8 cellular contexts compared by ENCODE assay signal in genomic region chr17:15562613-15563374, GRCh38. TPM values are rescaled to one million over a fixed set of nuclear protein-coding genes. Genes with fewer than 3 reads are reported as not detected.
DNase-seq lines count a peak whose midpoint lies in the region; ATAC-seq and TF ChIP-seq lines count a peak whose summit lies in the region.
"Not testable (repeated sequence)": the region's sequence is repeated elsewhere in the genome, so short reads cannot be mapped to it uniquely, and the experiment has no call there.

No MANE protein-coding gene starts in this region.

- ATAC-seq in GM18868 (IDR thresholded peaks at IDR 0.05; ENCODE audit: unreplicated experiment) (peak; percentile 43), HG02642 (IDR thresholded peaks at IDR 0.05; ENCODE audit: poor library complexity, unreplicated experiment) (peak; percentile 50)
- peak; percentile 59 for ATAC-seq in activated CD4-positive, alpha-beta T cell treated with anti-CD3 and anti-CD28 coated beads for 36 hours

- H3K36me3 ChIP-seq in MG63; iPS-15b (ENCODE audit: control insufficient read depth, insufficient read depth, low read length); osteoblast (ENCODE audit: insufficient read depth, low read length); urinary bladder (ENCODE audit: insufficient read depth): not testable (repeated sequence)

- peak overlapping the region; percentile 63 for H3K4me2 ChIP-seq in osteoblast (ENCODE audit: insufficient read depth, low read length)

- peak overlapping the region; percentile 51 for H2AFZ ChIP-seq in osteoblast (ENCODE audit: low read length)

- not testable (repeated sequence) for H3K27me3 Mint-ChIP-seq in activated CD4-positive, alpha-beta T cell treated with anti-CD3 and anti-CD28 coated beads for 36 hours; dendritic cell treated with granulocyte-macrophage colony-stimulating factor and Interleukin-4, amounts not matched to agents 40 ng/mL and 50 ng/mL, for 4 days

- not testable (repeated sequence) for H3K27ac Mint-ChIP-seq in activated CD4-positive, alpha-beta T cell treated with anti-CD3 and anti-CD28 coated beads for 36 hours
- peak overlapping the region; percentile 71 for H3K27ac Mint-ChIP-seq in dendritic cell treated with granulocyte-macrophage colony-stimulating factor and Interleukin-4, amounts not matched to agents 40 ng/mL and 50 ng/mL, for 4 days

- H3K4me1 Mint-ChIP-seq in activated CD4-positive, alpha-beta T cell treated with anti-CD3 and anti-CD28 coated beads for 36 hours = peaks cover 16% of the 10 kb centered on the region
- H3K4me1 Mint-ChIP-seq in dendritic cell treated with granulocyte-macrophage colony-stimulating factor and Interleukin-4, amounts not matched to agents 40 ng/mL and 50 ng/mL, for 4 days (ENCODE audit: low read depth) = not testable (repeated sequence)

- DNase-seq in MG63; activated CD4-positive, alpha-beta T cell treated with anti-CD3 and anti-CD28 coated beads for 36 hours; osteoblast (ENCODE audit: insufficient read length, low spot score, missing footprints): not testable (repeated sequence)

- not testable (repeated sequence) for H3K4me1 ChIP-seq in iPS-15b (ENCODE audit: control insufficient read depth, insufficient read depth, low read length); osteoblast (ENCODE audit: insufficient read depth, low read length); urinary bladder (ENCODE audit: insufficient read depth)

- peak overlapping the region; percentile 65 for H3K9ac ChIP-seq in iPS-15b (ENCODE audit: low read depth, low read length)

- not testable (repeated sequence) for H3K9me3 ChIP-seq in MG63; iPS-15b (ENCODE audit: control insufficient read depth, insufficient read depth, low read length); osteoblast (ENCODE audit: low read depth, low read length)

- H3K9me3 Mint-ChIP-seq in activated CD4-positive, alpha-beta T cell treated with anti-CD3 and anti-CD28 coated beads for 36 hours (ENCODE audit: low read depth); dendritic cell treated with granulocyte-macrophage colony-stimulating factor and Interleukin-4, amounts not matched to agents 40 ng/mL and 50 ng/mL, for 4 days: not testable (repeated sequence)

- not testable (repeated sequence) for TF ChIP-seq CTCF in osteoblast (IDR thresholded peaks at IDR 0.05; ENCODE audit: extremely low read depth, low read depth, low read length)

- peak overlapping the region; percentile 62 for H3K4me3 ChIP-seq in MG63
- H3K4me3 ChIP-seq in iPS-15b (ENCODE audit: low read depth, low read length) = peak overlapping the region; percentile 48
- H3K4me3 ChIP-seq in osteoblast (ENCODE audit: insufficient read depth, low read length) = peak overlapping the region; percentile 79
- peak overlapping the region; percentile 57 for H3K4me3 ChIP-seq in urinary bladder (ENCODE audit: low read depth, low read length)

- H3K36me3 Mint-ChIP-seq in activated CD4-positive, alpha-beta T cell treated with anti-CD3 and anti-CD28 coated beads for 36 hours (ENCODE audit: low read depth); dendritic cell treated with granulocyte-macrophage colony-stimulating factor and Interleukin-4, amounts not matched to agents 40 ng/mL and 50 ng/mL, for 4 days (ENCODE audit: low read depth): not testable (repeated sequence)

- H3K79me2 ChIP-seq in osteoblast (ENCODE audit: insufficient read depth, low read length) = peaks cover 18% of the 10 kb centered on the region

- intact Hi-C loops in activated CD4-positive, alpha-beta T cell treated with anti-CD3 and anti-CD28 coated beads for 36 hours (cut with DNase I, micrococcal nuclease) = loop anchor here in 1 of 2 experiments (5.0 kb wide), 1 partner anchor 120 kb away; the partner anchor contains the start of gene TRIM16
- intact Hi-C loops in dendritic cell treated with granulocyte-macrophage colony-stimulating factor and Interleukin-4, amounts not matched to agents 40 ng/mL and 50 ng/mL, for 4 days (cut with micrococcal nuclease) = not testable (repeated sequence)

- not testable (repeated sequence) for H4K20me1 ChIP-seq in osteoblast (ENCODE audit: insufficient read depth, low read length)

- POLR2A ChIA-PET in activated CD4-positive, alpha-beta T cell treated with anti-CD3 and anti-CD28 coated beads for 36 hours (lab: Charles Lee) = not testable (repeated sequence)

- WGBS in urinary bladder = 9% methylated on average over 29 of the region's 34 CpGs

- H3K27me3 ChIP-seq in MG63; iPS-15b (ENCODE audit: control insufficient read depth, insufficient read depth, low read length); osteoblast (ENCODE audit: insufficient read depth, low read length): not testable (repeated sequence)

- CTCF ChIA-PET in activated CD4-positive, alpha-beta T cell treated with anti-CD3 and anti-CD28 coated beads for 36 hours (lab: Charles Lee) = not testable (repeated sequence)

- H3K27ac ChIP-seq in osteoblast (ENCODE audit: low read depth, low read length) (peak overlapping the region; percentile 63), urinary bladder (ENCODE audit: low read depth) (peak overlapping the region; percentile 56)

- H3K4me3 Mint-ChIP-seq in activated CD4-positive, alpha-beta T cell treated with anti-CD3 and anti-CD28 coated beads for 36 hours = peak overlapping the region; percentile 87
- peak overlapping the region; percentile 92 for H3K4me3 Mint-ChIP-seq in dendritic cell treated with granulocyte-macrophage colony-stimulating factor and Interleukin-4, amounts not matched to agents 40 ng/mL and 50 ng/mL, for 4 days

RNA-seq across cellular contexts. Expression of gene TVP23C, which starts 0.5 kb away (rescaled TPM):
- 5.7 and 8.8 TPM in 2 replicates for total RNA-seq in MG63 (2014; rRNA removed; shearing (Covaris generic); ENCODE audit: low replicate concordance)
- 1 to 10 TPM; 3.6 to 6.2 TPM for total RNA-seq in activated CD4-positive, alpha-beta T cell treated with anti-CD3 and anti-CD28 coated beads for 36 hours
- 24.8 and 38.4 TPM in 2 replicates for total RNA-seq in osteoblast
- total RNA-seq in urinary bladder = 70.6 TPM
- polyA plus RNA-seq in urinary bladder = 2.7 TPM

RNA-seq across cellular contexts. Expression of gene FBXW10B, which starts 56.7 kb away (rescaled TPM):
- 0.59 TPM in 1 of 2 replicates, not detected in the other for total RNA-seq in MG63 (2014; rRNA removed; shearing (Covaris generic); ENCODE audit: low replicate concordance)
- under 1 TPM; 0.66 to 0.83 TPM for total RNA-seq in activated CD4-positive, alpha-beta T cell treated with anti-CD3 and anti-CD28 coated beads for 36 hours
- 0.29 and 0.36 TPM in 2 replicates for total RNA-seq in osteoblast
- total RNA-seq in urinary bladder = 1.7 TPM
- 0.52 TPM for polyA plus RNA-seq in urinary bladder
